16 cellular contexts compared by ENCODE assay signal in genomic region chr9:134267305-134268265, GRCh38. TPM values are rescaled to one million over a fixed set of nuclear protein-coding genes. Genes with fewer than 3 reads are reported as not detected.
DNase-seq lines count a peak whose midpoint lies in the region; ATAC-seq, FAIRE-seq and TF ChIP-seq lines count a peak whose summit lies in the region.
"Had no signal": no experiment of that assay in that cellular context is flagged by ENCODE, and none has a peak within 500 bp of the region (broad histone marks: within the 10 kb centered on the region; RNA-seq: fewer than 3 reads in every experiment).

No MANE protein-coding gene starts in this region.

- H3K14ac ChIP-seq in H9 (ENCODE audit: insufficient read depth, low read length) = no peak overlapping the region; the same call in 1 of the 2 replicates

- H3K36me3 Mint-ChIP-seq in H9 (ENCODE audit: insufficient read depth in 1 of 3, low read depth in 3 of 3) = no peaks in the 10 kb centered on the region; a peak in 1 of 7 replicates
- no peaks in the 10 kb centered on the region for H3K36me3 Mint-ChIP-seq in activated naive CD8-positive, alpha-beta T cell treated with anti-CD3 and anti-CD28 coated beads, Interleukin-2, amount 50 U/mL, for 24 hours (ENCODE audit: low read depth)
- H3K36me3 Mint-ChIP-seq: naive thymus-derived CD8-positive, alpha-beta T cell had no signal

- H2AFZ ChIP-seq in H9 (ENCODE audit: low read length) (no peak overlapping the region), K562 (ENCODE audit: low read depth, low read length) (no peak overlapping the region)

- no peak overlapping the region for H3K27ac ChIP-seq in A549
- no peak overlapping the region for H3K27ac ChIP-seq in H9 (ENCODE audit: insufficient read length, low read depth, low read length)
- H3K27ac ChIP-seq in K562 (ENCODE audit: extremely low read depth, low read depth, low read length) = no peak overlapping the region
- H3K27ac ChIP-seq in right lobe of liver = peak overlapping the region in 2 of 3 donors; percentile 91 to 95
- H3K27ac ChIP-seq: esophagus muscularis mucosa had no signal

- no peaks in the 10 kb centered on the region for H3K4me1 ChIP-seq in A549
- H3K4me1 ChIP-seq in H9 (ENCODE audit: insufficient read depth, low read length) = no peaks in the 10 kb centered on the region
- peaks cover 0 to 3% of the 10 kb centered on the region in 2 experiments; a peak in 1 of 5 replicates for H3K4me1 ChIP-seq in K562 (replicated peaks in 1 of 2; ENCODE audit: control insufficient read depth in 2 of 2, insufficient read depth in 2 of 2, low read length in 2 of 2)
- peaks cover 0 to 67% (median 32%) of the 10 kb centered on the region in 4 donors for H3K4me1 ChIP-seq in right lobe of liver
- H3K4me1 ChIP-seq: transverse colon had no signal

- H2BK5ac ChIP-seq in H9 (ENCODE audit: insufficient read length, low read length) = no peak overlapping the region

- H3K36me3 ChIP-seq in K562 (ENCODE audit: control insufficient read depth, insufficient read depth, low read length) (no peaks in the 10 kb centered on the region), right lobe of liver (no peaks in the 10 kb centered on the region)
- H3K36me3 ChIP-seq: esophagus muscularis mucosa, spleen, transverse colon had no signal

- peaks cover 0 to 6% of the 10 kb centered on the region in 2 experiments; a peak in 2 of 5 replicates for H3K9me3 Mint-ChIP-seq in H9
- no peaks in the 10 kb centered on the region for H3K9me3 Mint-ChIP-seq in activated naive CD8-positive, alpha-beta T cell treated with anti-CD3 and anti-CD28 coated beads, Interleukin-2, amount 50 U/mL, for 24 hours

- TF ChIP-seq RAD21 in A549 (conservative IDR thresholded peaks at IDR 0.05 in 1 of 2, IDR thresholded peaks at IDR 0.05 in 1 of 2) = peak in 1 of 2 experiments; percentile 16; a peak in 1 of 5 replicates
- no peak for TF ChIP-seq RAD21 in K562 (CRISPR knock-in tag; conservative IDR thresholded peaks at IDR 0.05 in 1 of 2, IDR thresholded peaks at IDR 0.05 in 1 of 2)

- CTCF ChIA-PET in A549 (lab: Yijun Ruan, JAX) (interaction anchor here (0.9 to 2.0 kb wide), 3 partner anchors 38 to 182 kb away, joined by 3 to 6 read pairs (median 3); no protein-coding TSS in a partner anchor), K562 (lab: Yijun Ruan, JAX; ENCODE audit: low intra/inter-chr PET ratio) (no interaction called here)

- no peak overlapping the region for H3K9ac ChIP-seq in H9 (ENCODE audit: extremely low read depth, insufficient read length, low read length)
- H3K9ac ChIP-seq in K562 (ENCODE audit: insufficient read depth in 1 of 2, low read depth in 2 of 2, low read length in 2 of 2) = peak overlapping the region in 1 of 2 experiments; percentile 52; a peak in 2 of 4 replicates

- H3K4me2 ChIP-seq in A549 (no peak overlapping the region), H9 (ENCODE audit: insufficient read depth, insufficient read length, low read length) (no peak overlapping the region), K562 (ENCODE audit: insufficient read depth, low read length) (no peak overlapping the region)

- no peak overlapping the region for H3K4ac ChIP-seq in H9 (ENCODE audit: low read depth, low read length)

- H4K20me1 ChIP-seq in H9 (ENCODE audit: control insufficient read depth, insufficient read depth, insufficient read length) (peaks cover 4% of the 10 kb centered on the region), K562 (replicated peaks; ENCODE audit: control insufficient read depth, insufficient read depth, low read length) (peaks cover 10% of the 10 kb centered on the region; the same call in 1 of the 2 replicates)

- in situ Hi-C loops in K562 (cut with MboI) = no loop called here

- intact Hi-C loops in K562 (cut with micrococcal nuclease) (loop anchor here (2.0 kb wide), 1 partner anchor 175 kb away; no protein-coding TSS in a partner anchor), right lobe of liver (cut with DNase I) (loop anchor here (5.0 to 10.0 kb wide), 2 partner anchors 55 to 57 kb away; partner anchors contain the start of gene RXRA (in 1 of the 2))

- H2AK5ac ChIP-seq in H9 (ENCODE audit: insufficient read length, low read length) = no peak overlapping the region

- no peak overlapping the region for H2BK20ac ChIP-seq in H9 (ENCODE audit: low read depth, low read length, poor library complexity, severe bottlenecking)

- H3K9me1 ChIP-seq in K562 (ENCODE audit: control insufficient read depth, insufficient read depth, low read length) = no peaks in the 10 kb centered on the region

- no peak overlapping the region for H4K91ac ChIP-seq in H9 (ENCODE audit: insufficient read length, low read depth, low read length)

- H3K4me3 Mint-ChIP-seq in H9 = no peak overlapping the region
- H3K4me3 Mint-ChIP-seq in activated naive CD8-positive, alpha-beta T cell treated with anti-CD3 and anti-CD28 coated beads, Interleukin-2, amount 50 U/mL, for 24 hours = no peak overlapping the region

- peak overlapping the region in 1 of 3 experiments; percentile 58; a peak in 1 of 7 replicates for H3K27ac Mint-ChIP-seq in H9
- H3K27ac Mint-ChIP-seq in activated naive CD8-positive, alpha-beta T cell treated with anti-CD3 and anti-CD28 coated beads, Interleukin-2, amount 50 U/mL, for 24 hours = no peak overlapping the region

- peaks cover 2% of the 10 kb centered on the region for H3K27me3 Mint-ChIP-seq in H9 (ENCODE audit: low read depth)
- peaks cover 22% of the 10 kb centered on the region for H3K27me3 Mint-ChIP-seq in activated naive CD8-positive, alpha-beta T cell treated with anti-CD3 and anti-CD28 coated beads, Interleukin-2, amount 50 U/mL, for 24 hours

- no peak overlapping the region for H3K23ac ChIP-seq in H9 (ENCODE audit: insufficient read length, low read depth, low read length)

- H3K4me1 Mint-ChIP-seq in H9 = peaks cover 18 to 32% of the 10 kb centered on the region in 2 experiments
- peaks cover 4% of the 10 kb centered on the region for H3K4me1 Mint-ChIP-seq in activated naive CD8-positive, alpha-beta T cell treated with anti-CD3 and anti-CD28 coated beads, Interleukin-2, amount 50 U/mL, for 24 hours

- BruUV-seq in K562 (replicated peaks; lab: Mats Ljungman, UMichigan) = no TSS peak

- H3K56ac ChIP-seq in H9 (ENCODE audit: insufficient read length, low read depth, low read length) = no peak overlapping the region

- H4K8ac ChIP-seq in H9 (replicated peaks; ENCODE audit: insufficient read length, low read depth, low read length) = no peak overlapping the region

- no peak overlapping the region for H2BK12ac ChIP-seq in H9 (ENCODE audit: insufficient read length, low read depth, low read length)

- TF ChIP-seq CTCF in A549 (IDR thresholded peaks at IDR 0.05) = no peak
- TF ChIP-seq CTCF in H9 (conservative IDR thresholded peaks at IDR 0.05) = peak; percentile 53
- peak in 1 of 3 experiments; percentile 16; a peak in 2 of 6 replicates for TF ChIP-seq CTCF in K562 (IDR thresholded peaks at IDR 0.05 in 2 of 3, conservative IDR thresholded peaks at IDR 0.05 in 1 of 3; ENCODE audit: insufficient read depth in 2 of 3, low read depth in 1 of 3, low read length in 3 of 3)
- peak in 2 of 4 donors; percentile 15 to 23 for TF ChIP-seq CTCF in right lobe of liver (IDR thresholded peaks at IDR 0.05)

- H3K9me3 ChIP-seq in A549 (no peaks in the 10 kb centered on the region), H9 (ENCODE audit: control insufficient read depth, low read depth, low read length) (no peaks in the 10 kb centered on the region), K562 (replicated peaks; ENCODE audit: control insufficient read depth, insufficient read depth, low read depth, low read length) (no peaks in the 10 kb centered on the region), right lobe of liver (no peaks in the 10 kb centered on the region)
- H3K9me3 ChIP-seq: esophagus muscularis mucosa, spleen, transverse colon had no signal

- H4K5ac ChIP-seq in H9 (ENCODE audit: insufficient read length, low read depth, low read length) = no peak overlapping the region

- no peak for FAIRE-seq in A549 (lab: Jason Lieb, UNC)
- FAIRE-seq in K562 (lab: Jason Lieb, UNC) = no peak
- no peak for FAIRE-seq in urothelium cell line (lab: Jason Lieb, UNC)

- ATAC-seq in A549 = peak; percentile 39 to 65; a peak in 4 of 6 replicates
- ATAC-seq in K562 = peak; percentile 59; the same call in 1 of the 3 replicates
- peak; percentile 55 to 76 (median 70) for ATAC-seq in right lobe of liver
- no peak for ATAC-seq in activated naive CD8-positive, alpha-beta T cell treated with anti-CD3 and anti-CD28 coated beads, Interleukin-2, amount 50 U/mL, for 24 hours
- ATAC-seq in HG03159 (IDR thresholded peaks at IDR 0.05; ENCODE audit: unreplicated experiment) = no peak
- ATAC-seq: Panc1 had no signal

- TF ChIP-seq POLR2A in A549 (IDR thresholded peaks at IDR 0.05; ENCODE audit: low read length) (no peak), K562 (conservative IDR thresholded peaks at IDR 0.05) (no peak), right lobe of liver (IDR thresholded peaks at IDR 0.05) (peak; percentile 33)

- H2BK120ac ChIP-seq in H9 (ENCODE audit: low read depth, low read length, poor library complexity, severe bottlenecking) = no peak overlapping the region

- no peak overlapping the region for H3K4me3 ChIP-seq in A549
- H3K4me3 ChIP-seq in K562 = no peak overlapping the region
- H3K4me3 ChIP-seq in right lobe of liver = no peak overlapping the region
- H3K4me3 ChIP-seq: esophagus muscularis mucosa, spleen, transverse colon had no signal

- WGBS in A549 (ENCODE audit: missing lambda C conversion rate) = 60% methylated on average over 18 of the region's 21 CpGs
- WGBS in H9 (ENCODE audit: extremely low coverage, insufficient read length, low lambda C conversion rate) = no CpG with 5 or more reads among the region's 21 CpGs
- 2% methylated on average over 18 of the region's 21 CpGs for WGBS in K562 (ENCODE audit: insufficient coverage, low coverage, missing lambda C conversion rate)
- 54% methylated on average over 7 of the region's 21 CpGs for WGBS in right lobe of liver (ENCODE audit: insufficient coverage, low coverage, low lambda C conversion rate, missing lambda C conversion rate)

- H3T11ph ChIP-seq in H9 (ENCODE audit: low read length) = no peak overlapping the region

- H3K27me3 ChIP-seq in H9 (ENCODE audit: insufficient read depth, low read length) (no peaks in the 10 kb centered on the region), K562 (ENCODE audit: control insufficient read depth in 2 of 2, insufficient read depth in 2 of 2, low read length in 2 of 2) (peaks cover 39 to 78% of the 10 kb centered on the region in 2 experiments), right lobe of liver (no peaks in the 10 kb centered on the region)

- DNase-seq in A549 (ENCODE audit: low read depth in 1 of 2, low spot score in 1 of 2) (no peak), H9 (peak; percentile 54), K562 (ENCODE audit: extremely low read depth in 1 of 4, low spot score in 3 of 4) (no peak), right lobe of liver (peak; percentile 65 to 97 (median 96)), urothelium cell line (ENCODE audit: low spot score) (no peak), germinal center (ENCODE audit: low spot score) (no peak)
- DNase-seq in activated naive CD8-positive, alpha-beta T cell treated with anti-CD3 and anti-CD28 coated beads, Interleukin-2, amount 50 U/mL, for 24 hours = no peak
- DNase-seq: activated naive CD4-positive, alpha-beta T cell treated with anti-CD3 and anti-CD28 coated beads, Interleukin-2, amount 50 U/mL, for 16 hours; DND-41; naive thymus-derived CD8-positive, alpha-beta T cell; T1000 had no signal

- H3K79me2 ChIP-seq in H9 (ENCODE audit: insufficient read depth, low read length) (no peaks in the 10 kb centered on the region), K562 (ENCODE audit: control insufficient read depth, insufficient read depth, low read length) (no peaks in the 10 kb centered on the region)

- POLR2A ChIA-PET in A549 (lab: Yijun Ruan, JAX) = no interaction called here
- POLR2A ChIA-PET in K562 (lab: Yijun Ruan, JAX) = no interaction called here

- TF ChIP-seq EP300 in A549 (IDR thresholded peaks at IDR 0.05) (no peak), K562 (IDR thresholded peaks at IDR 0.05; ENCODE audit: low read length) (no peak)

- H2BK15ac ChIP-seq in H9 (ENCODE audit: low read depth, low read length) = no peak overlapping the region

- no peaks in the 10 kb centered on the region for H3K23me2 ChIP-seq in H9 (ENCODE audit: insufficient read length, low read depth, low read length, poor library complexity, severe bottlenecking)

- H3K79me1 ChIP-seq in H9 (ENCODE audit: insufficient read depth, low read depth, low read length, poor library complexity, severe bottlenecking) = no peaks in the 10 kb centered on the region

- no peak overlapping the region for H3K18ac ChIP-seq in H9 (ENCODE audit: insufficient read length, low read depth, low read length)

RNA-seq across cellular contexts. Expression of gene RXRA, which starts 58.7 kb away (rescaled TPM):
- polyA plus RNA-seq in A549 (2011; rRNA removed) (6.6 and 10.2 TPM in 2 replicates), A549 (2017; fragmentation: RNase III; extraction: RNeasy Plus Mini Kit Qiagen cat#74134 plus additional on column Dnase treatment) (22.0 to 23.9 TPM (median 22.5 TPM) in 3 replicates), K562 (2011; rRNA removed) (4.0 and 4.6 TPM in 2 replicates), K562 (2014; fragmentation: Illumina TruSeq; extraction: Trizol) (5.2 and 14.5 TPM in 2 replicates), K562 (2014; fragmentation: Nextera tagmentation; extraction: Ambion mirVana) (under 1 TPM; 0.35 to 0.56 TPM), K562 (2014; rRNA removed) (6.8 and 14.8 TPM in 2 replicates)
- polyA plus RNA-seq in A549 (2012; cell fraction: cytosol; rRNA removed) = 16.7 and 21.8 TPM in 2 replicates
- polyA plus RNA-seq in A549 (2012; cell fraction: nucleus; rRNA removed) = 25.5 and 28.7 TPM in 2 replicates
- polyA minus RNA-seq in A549 (2011; rRNA and poly(A)+ RNA removed) = 8.2 and 12.5 TPM in 2 replicates
- total RNA-seq in H9 (2021) (29.9 and 30.1 TPM in 2 replicates), K562 (2014; rRNA removed) (9.6 and 11.0 TPM in 2 replicates), K562 (2014; rRNA removed; fragmentation: Illumina TruSeq; extraction: Trizol) (1.5 and 1.8 TPM in 2 replicates), K562 (2015; rRNA removed; fragmentation: Illumina TruSeq; extraction: Trizol) (4.2 and 5.7 TPM in 2 replicates), K562 (2021) (21.4 and 23.6 TPM in 2 replicates), right lobe of liver (100 to 1,000 TPM; 105 to 165 (median 131) TPM)
- 9.2 and 26.3 TPM in 2 replicates for total RNA-seq in K562 (2011; cell fraction: chromatin; rRNA removed; ENCODE audit: low replicate concordance)
- 12.6 and 15.3 TPM in 2 replicates for total RNA-seq in K562 (2011; cell fraction: nucleolus; rRNA removed)
- 9.4 and 10.3 TPM in 2 replicates for total RNA-seq in K562 (2011; cell fraction: nucleoplasm; rRNA removed)
- polyA plus RNA-seq in K562 (2011; cell fraction: cytosol; rRNA removed) = 8.4 and 14.0 TPM in 2 replicates
- polyA plus RNA-seq in K562 (2011; cell fraction: nucleus; rRNA removed) = 7.8 and 14.2 TPM in 2 replicates
- polyA plus RNA-seq in K562 (2012) = 13.9 and 14.6 TPM in 2 replicates
- polyA minus RNA-seq in K562 (2011; rRNA and poly(A)+ RNA removed) = 2.2 and 4.3 TPM in 2 replicates
- 13.6 and 24.3 TPM in 2 replicates for polyA minus RNA-seq in K562 (2011; cell fraction: cytosol; rRNA and poly(A)+ RNA removed)
- polyA minus RNA-seq in K562 (2011; cell fraction: nucleus; rRNA and poly(A)+ RNA removed) = 6.7 and 8.4 TPM in 2 replicates

Comparison
In these comparisons a context has a peak if more than half of its experiments do, and no peak if none do; other contexts are left out.
1. ATAC-seq: peak in A549 (2 of 2), K562 (single experiment) and right lobe of liver (4 of 4); none in activated naive CD8-positive, alpha-beta T cell treated with anti-CD3 and anti-CD28 coated beads, Interleukin-2, amount 50 U/mL, for 24 hours (single experiment) and HG03159 (single experiment).
2. DNase-seq: peak in H9 (single experiment) and right lobe of liver (3 of 3); none in A549 (0 of 2), K562 (0 of 4), activated naive CD8-positive, alpha-beta T cell treated with anti-CD3 and anti-CD28 coated beads, Interleukin-2, amount 50 U/mL, for 24 hours (single experiment), urothelium cell line (single experiment) and germinal center (single experiment).
3. H3K27ac ChIP-seq: peak in right lobe of liver (2 of 3); none in A549 (0 of 2), H9 (single experiment) and K562 (single experiment).
4. Of the 35 proteins assayed by ChIP-seq in both K562 and A549: peak only in K562: none; only in A549: SMC3; in both: none; in neither: 32; mixed calls (peak in some experiments, not most) for 2.